ENCODE assay signal across 27 cellular contexts in genomic region chr11:20668410-20668809, GRCh38. TPM values are rescaled to one million over a fixed set of nuclear protein-coding genes. Genes with fewer than 3 reads are reported as not detected.
DNase-seq lines count a peak whose midpoint lies in the region; ATAC-seq, FAIRE-seq and TF ChIP-seq lines count a peak whose summit lies in the region.
"Had no signal": no experiment of that assay in that cellular context is flagged by ENCODE, and none has a peak within 500 bp of the region (broad histone marks: within the 10 kb centered on the region; RNA-seq: fewer than 3 reads in every experiment).

No MANE protein-coding gene starts in this region.

- H3K4me1 Mint-ChIP-seq in naive thymus-derived CD8-positive, alpha-beta T cell: peaks cover 7 to 19% (median 18%) of the 10 kb centered on the region in 4 donors

- H3K27ac ChIP-seq in HUES6 (ENCODE audit: low read depth, low read length) (no peak overlapping the region), ectodermal cell (ENCODE audit: insufficient read depth, low read depth, low read length, poor library complexity, severe bottlenecking) (no peak overlapping the region), GM23248 (no peak overlapping the region), PC-3 (ENCODE audit: low read length) (no peak overlapping the region)
- H3K27ac ChIP-seq: C4-2B, esophagus squamous epithelium, gastroesophageal sphincter, prostate gland, uterus had no signal

- no peaks in the 10 kb centered on the region for H3F3A ChIP-seq in GM23248 (ENCODE audit: insufficient read depth)
- H3F3A ChIP-seq in PC-3 (ENCODE audit: low read length, unreplicated experiment): no peaks in the 10 kb centered on the region

- 7 to 8% methylated on average over 5 of the region's 5 CpGs for WGBS in ectodermal cell, 2 experiments
- 30 to 41% methylated on average over 5 of the region's 5 CpGs for WGBS in GM23248 (ENCODE audit: low coverage in 1 of 2, low lambda C conversion rate in 2 of 2, missing lambda C conversion rate in 2 of 2), 2 experiments

- BruUV-seq in PC-3 (replicated peaks; lab: Mats Ljungman, UMichigan): no TSS peak

- no peak overlapping the region for H3K27ac Mint-ChIP-seq in naive thymus-derived CD8-positive, alpha-beta T cell
- H3K27ac Mint-ChIP-seq: activated naive CD4-positive, alpha-beta T cell treated with anti-CD3 and anti-CD28 coated beads, Interleukin-2, amount 50 U/mL, for 72 hours; T-cell had no signal

- FAIRE-seq in frontal cortex (lab: Jason Lieb, UNC): no peak

- H3K4me2 ChIP-seq in GM23248 (ENCODE audit: unreplicated experiment): no peak overlapping the region
- H3K4me2 ChIP-seq in PC-3 (ENCODE audit: low read length): no peak overlapping the region

- no peak overlapping the region for H2AFZ ChIP-seq in GM23248
- H2AFZ ChIP-seq in PC-3 (ENCODE audit: low read length): no peak overlapping the region

- TF ChIP-seq CTCF in BE2C (IDR thresholded peaks at IDR 0.05; ENCODE audit: low read depth, low read length) (no peak), PC-3 (conservative IDR thresholded peaks at IDR 0.05; ENCODE audit: low read depth, low read length) (no peak)

- H3K36me3 Mint-ChIP-seq in naive thymus-derived CD8-positive, alpha-beta T cell: peaks cover 0 to 5% (median 0%) of the 10 kb centered on the region in 3 donors
- H3K36me3 Mint-ChIP-seq: T-cell had no signal

- no peaks in the 10 kb centered on the region for H3K36me3 ChIP-seq in BE2C
- H3K36me3 ChIP-seq in HUES6 (ENCODE audit: control insufficient read depth, insufficient read depth, low read length): no peaks in the 10 kb centered on the region
- H3K36me3 ChIP-seq in ectodermal cell (ENCODE audit: control insufficient read depth, insufficient read depth, low read length): no peaks in the 10 kb centered on the region
- H3K36me3 ChIP-seq in GM23248 (ENCODE audit: low read depth): no peaks in the 10 kb centered on the region
- H3K36me3 ChIP-seq in PC-3 (ENCODE audit: low read depth, low read length): no peaks in the 10 kb centered on the region
- H3K36me3 ChIP-seq: esophagus squamous epithelium, gastroesophageal sphincter, prostate gland, uterus had no signal

- H3K4me3 ChIP-seq in BE2C (ENCODE audit: low read depth, low read length) (peak overlapping the region; percentile 64; the same call in 1 of the 2 replicates), HUES6 (ENCODE audit: low read depth, low read length) (peak overlapping the region; percentile 79), ectodermal cell (ENCODE audit: insufficient read depth, low read depth, low read length) (peak overlapping the region; percentile 40), GM23248 (no peak overlapping the region), PC-3 (ENCODE audit: low read length) (no peak overlapping the region)
- H3K4me3 ChIP-seq: uterus had no signal

- no peaks in the 10 kb centered on the region for H3K79me2 ChIP-seq in GM23248 (ENCODE audit: insufficient read depth)
- no peaks in the 10 kb centered on the region for H3K79me2 ChIP-seq in PC-3 (ENCODE audit: low read length)

- no peak for ATAC-seq in naive thymus-derived CD8-positive, alpha-beta T cell
- ATAC-seq in PC-3: no peak
- ATAC-seq: activated naive CD4-positive, alpha-beta T cell treated with anti-CD3 and anti-CD28 coated beads, Interleukin-2, amount 50 U/mL, for 72 hours; left colon; T-cell had no signal

- in situ Hi-C loops in GM23248 (cut with MboI): no loop called here

- CTCF ChIA-PET in PC-3 (lab: Charles Lee): no interaction called here

- intact Hi-C loops in PC-3 (cut with micrococcal nuclease): no loop called here
- intact Hi-C loops in posterior cingulate gyrus (cut with DNase I): no loop called here

- H4K20me1 ChIP-seq in GM23248 (ENCODE audit: insufficient read depth) (no peaks in the 10 kb centered on the region), PC-3 (ENCODE audit: low read length) (no peaks in the 10 kb centered on the region)

- H3K9ac ChIP-seq in HUES6 (ENCODE audit: low read length) (no peak overlapping the region), GM23248 (no peak overlapping the region), PC-3 (ENCODE audit: low read length) (no peak overlapping the region)

- peak overlapping the region in 6 of 10 donors; percentile 4 to 34 (median 15) for H3K4me3 Mint-ChIP-seq in naive thymus-derived CD8-positive, alpha-beta T cell

- H3K9me3 ChIP-seq in BE2C: no peaks in the 10 kb centered on the region
- H3K9me3 ChIP-seq in HUES6 (ENCODE audit: control insufficient read depth, insufficient read depth, low read depth, low read length): no peaks in the 10 kb centered on the region
- H3K9me3 ChIP-seq in ectodermal cell (ENCODE audit: control insufficient read depth, low read length): no peaks in the 10 kb centered on the region
- no peaks in the 10 kb centered on the region for H3K9me3 ChIP-seq in GM23248 (ENCODE audit: low read depth)
- H3K9me3 ChIP-seq in PC-3 (ENCODE audit: low read length): no peaks in the 10 kb centered on the region
- H3K9me3 ChIP-seq: esophagus squamous epithelium, gastroesophageal sphincter, prostate gland, uterus had no signal

- H3K27me3 Mint-ChIP-seq in naive thymus-derived CD8-positive, alpha-beta T cell: peaks cover 42 to 85% (median 62%) of the 10 kb centered on the region in 5 donors

- H3K9me2 ChIP-seq in GM23248 (ENCODE audit: insufficient read depth): no peaks in the 10 kb centered on the region
- H3K9me2 ChIP-seq in PC-3 (replicated peaks; ENCODE audit: low read length): no peaks in the 10 kb centered on the region

- POLR2A ChIA-PET in naive thymus-derived CD8-positive, alpha-beta T cell (lab: Charles Lee): no interaction called here
- POLR2A ChIA-PET in PC-3 (lab: Charles Lee; ENCODE audit: unreplicated experiment): no interaction called here

- no peak for DNase-seq in BE2C
- no peak for DNase-seq in naive thymus-derived CD8-positive, alpha-beta T cell
- DNase-seq in GM23248: no peak
- DNase-seq in frontal cortex (ENCODE audit: low spot score in 2 of 2): no peak
- DNase-seq in PC-3: no peak
- no peak for DNase-seq in posterior cingulate gyrus
- DNase-seq: activated CD4-positive, alpha-beta T cell treated with anti-CD3 and anti-CD28 coated beads for 48 hours; cerebellar nuclear complex; effector memory CD4-positive, alpha-beta T cell; esophagus squamous epithelium; GDM1; left colon; mesenchymal stem cell; naive B cell; NCI-H1048; NCI-H187 treated with DMSO at 0.1 percent for 48 hours; Right ventricle myocardium superior; substantia nigra; T-cell; uterus had no signal

- peaks cover 27% of the 10 kb centered on the region for H3K27me3 ChIP-seq in BE2C
- H3K27me3 ChIP-seq in HUES6 (ENCODE audit: control insufficient read depth, insufficient read depth, low read length): peaks cover 85% of the 10 kb centered on the region
- peaks cover 66% of the 10 kb centered on the region for H3K27me3 ChIP-seq in ectodermal cell (ENCODE audit: control insufficient read depth, insufficient read depth, low read length, poor library complexity, severe bottlenecking)
- peaks cover 45% of the 10 kb centered on the region for H3K27me3 ChIP-seq in GM23248 (replicated peaks; ENCODE audit: insufficient read depth)
- peaks cover 15% of the 10 kb centered on the region for H3K27me3 ChIP-seq in PC-3 (ENCODE audit: low read length)

- H3K9me3 Mint-ChIP-seq in naive thymus-derived CD8-positive, alpha-beta T cell: peaks cover 0 to 10% (median 4%) of the 10 kb centered on the region in 9 donors
- H3K9me3 Mint-ChIP-seq: T-cell had no signal

- H3K4me1 ChIP-seq in BE2C (no peaks in the 10 kb centered on the region; the same call in 1 of the 2 replicates), HUES6 (ENCODE audit: control insufficient read depth, insufficient read depth, low read length) (peaks cover 20% of the 10 kb centered on the region), ectodermal cell (ENCODE audit: control insufficient read depth, insufficient read depth, low read length) (peaks cover 22% of the 10 kb centered on the region), GM23248 (ENCODE audit: insufficient read depth) (no peaks in the 10 kb centered on the region), PC-3 (ENCODE audit: insufficient read depth, low read length) (no peaks in the 10 kb centered on the region)
- H3K4me1 ChIP-seq: prostate gland, uterus had no signal

RNA-seq across cellular contexts. Expression of gene NELL1, which starts 1.0 kb away (rescaled TPM):
- 17.8 TPM for polyA plus RNA-seq in BE2C (2012; ENCODE audit: insufficient read depth, insufficient read length, low read depth)
- polyA plus RNA-seq in ectodermal cell (2013, experiment 1 of 4): not detected
- 0.20 TPM for polyA plus RNA-seq in ectodermal cell (2013, experiment 2 of 4)
- 0.21 TPM for polyA plus RNA-seq in ectodermal cell (2013, experiment 3 of 4)
- 0.28 TPM for polyA plus RNA-seq in ectodermal cell (2013, experiment 4 of 4)
- not detected for total RNA-seq in naive thymus-derived CD8-positive, alpha-beta T cell
- polyA plus RNA-seq in naive thymus-derived CD8-positive, alpha-beta T cell: not detected
- total RNA-seq in GM23248 (2014; rRNA removed; shearing (Covaris generic)): not detected in 2 replicates
- polyA plus RNA-seq in GM23248 (2016; fragmentation: Nextera tagmentation; extraction: Ambion mirVana): not detected in 2 replicates
- total RNA-seq in frontal cortex (65.6 TPM), PC-3 (2014; rRNA removed) (not detected in 2 replicates)
- total RNA-seq: activated naive CD4-positive, alpha-beta T cell treated with anti-CD3 and anti-CD28 coated beads, Interleukin-2, amount 50 U/mL, for 72 hours; LHCN-M2; Right ventricle myocardium superior; T-cell had no signal

Comparison
In these comparisons a context has a peak if more than half of its experiments do, and no peak if none do; other contexts are left out.
1. H3K4me3 ChIP-seq: peak in BE2C (single experiment), HUES6 (single experiment) and ectodermal cell (single experiment); none in GM23248 (single experiment) and PC-3 (single experiment).
2. RNA of gene NELL1, which starts 1.0 kb away (total RNA-seq): 65.6 TPM in frontal cortex (single experiment); not detected in naive thymus-derived CD8-positive, alpha-beta T cell, not detected in GM23248 and not detected in PC-3; every median in the first group is over 10 times any median in the second.